ENCODE assay signal across 23 cellular contexts in the genomic region with DNA sequence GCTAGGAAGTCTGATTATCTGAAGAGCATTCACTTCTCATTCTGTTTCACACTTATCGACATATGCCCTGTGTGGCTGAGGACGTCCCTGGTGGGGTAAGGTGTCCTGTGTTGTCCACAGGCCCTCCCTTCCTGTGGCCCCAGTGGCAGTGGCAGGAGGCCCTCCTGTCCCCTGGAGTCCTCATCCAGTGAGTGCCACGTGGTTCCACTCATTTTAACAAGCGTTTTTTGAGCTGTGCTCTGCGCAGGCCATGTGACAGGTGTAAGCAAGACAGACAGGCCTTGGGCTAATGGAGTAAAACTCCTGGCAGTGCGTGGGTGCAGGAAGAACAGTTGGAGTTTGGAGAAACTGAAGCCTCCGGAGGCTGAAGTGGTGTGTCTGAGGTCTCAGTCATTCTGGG.
"Had no signal": no experiment of that assay in that cellular context is flagged by ENCODE, and none has a peak within 500 bp of the region (broad histone marks: within the 10 kb centered on the region; RNA-seq: fewer than 3 reads in every experiment).

No MANE protein-coding gene starts in this region.

- H3K4me3 ChIP-seq: ovary, tibial nerve had no signal

- ATAC-seq: activated T-cell treated with anti-CD3 and anti-CD28 coated beads, Interleukin-2, amount 50 U/mL, for 72 hours; sciatic nerve; SK-N-SH treated with all-trans-retinoic acid at 6 μM for 48 hours; T-cell had no signal

- H3K27me3 ChIP-seq: ovary, tibial nerve had no signal

- H3K27ac Mint-ChIP-seq: activated naive CD8-positive, alpha-beta T cell; activated T-cell treated with anti-CD3 and anti-CD28 coated beads, Interleukin-2, amount 50 U/mL, for 72 hours; dendritic cell treated with granulocyte-macrophage colony-stimulating factor and Interleukin-4, amounts not matched to agents 40 ng/mL and 50 ng/mL, for 4 days; T-cell had no signal

- H3K9me3 ChIP-seq: ovary, tibial nerve had no signal

- H3K9me3 Mint-ChIP-seq: activated CD4-positive, alpha-beta T cell treated with anti-CD3 and anti-CD28 coated beads, Interleukin-2, amount 10 ng/mL, durations not matched to agents 24 days and 14 days; activated T-cell treated with anti-CD3 and anti-CD28 coated beads, Interleukin-2, amount 50 U/mL, for 72 hours; dendritic cell treated with granulocyte-macrophage colony-stimulating factor and Interleukin-4, amounts not matched to agents 40 ng/mL and 50 ng/mL, for 4 days; neural crest cell; T-cell had no signal

- DNase-seq: activated CD4-positive, alpha-beta T cell treated with anti-CD3 and anti-CD28 coated beads, Interleukin-2, amount 10 ng/mL, durations not matched to agents 24 days and 14 days; activated CD4-positive, CD25-positive, alpha-beta regulatory T cell; activated CD8-positive, alpha-beta memory T cell treated with anti-CD3 and anti-CD28 coated beads, Interleukin-2, amount 50 U/mL, for 48 hours; activated gamma-delta T cell; activated T-cell treated with anti-CD3 and anti-CD28 coated beads, Interleukin-2, amount 50 U/mL, for 72 hours; amniotic stem cell; central memory CD4-positive, alpha-beta T cell; effector memory CD4-positive, alpha-beta T cell; hippocampal formation; mammary epithelial cell; midbrain; ovary; SIG-M5; stimulated activated CD4-positive, alpha-beta T cell treated with anti-CD3 and anti-CD28 coated beads, Interleukin-4, amount 100 ng/mL, for 4 hours; stimulated activated naive CD4-positive, alpha-beta T cell; T-cell; T-helper 9 cell had no signal

- H3K36me3 ChIP-seq: ovary had no signal

- H3K27ac ChIP-seq: ovary, tibial nerve had no signal

- H3K27me3 Mint-ChIP-seq: activated CD4-positive, alpha-beta T cell treated with anti-CD3 and anti-CD28 coated beads, Interleukin-2, amount 10 ng/mL, durations not matched to agents 24 days and 14 days; activated naive CD8-positive, alpha-beta T cell; dendritic cell treated with granulocyte-macrophage colony-stimulating factor and Interleukin-4, amounts not matched to agents 40 ng/mL and 50 ng/mL, for 4 days; T-cell had no signal

- H3K4me3 Mint-ChIP-seq: activated CD4-positive, alpha-beta T cell treated with anti-CD3 and anti-CD28 coated beads, Interleukin-2, amount 10 ng/mL, durations not matched to agents 24 days and 14 days; activated naive CD8-positive, alpha-beta T cell; activated T-cell treated with anti-CD3 and anti-CD28 coated beads, Interleukin-2, amount 50 U/mL, for 72 hours; dendritic cell treated with granulocyte-macrophage colony-stimulating factor and Interleukin-4, amounts not matched to agents 40 ng/mL and 50 ng/mL, for 4 days; T-cell had no signal
